Comparison of ENCODE assay signal across 29 cellular contexts in the genomic region with DNA sequence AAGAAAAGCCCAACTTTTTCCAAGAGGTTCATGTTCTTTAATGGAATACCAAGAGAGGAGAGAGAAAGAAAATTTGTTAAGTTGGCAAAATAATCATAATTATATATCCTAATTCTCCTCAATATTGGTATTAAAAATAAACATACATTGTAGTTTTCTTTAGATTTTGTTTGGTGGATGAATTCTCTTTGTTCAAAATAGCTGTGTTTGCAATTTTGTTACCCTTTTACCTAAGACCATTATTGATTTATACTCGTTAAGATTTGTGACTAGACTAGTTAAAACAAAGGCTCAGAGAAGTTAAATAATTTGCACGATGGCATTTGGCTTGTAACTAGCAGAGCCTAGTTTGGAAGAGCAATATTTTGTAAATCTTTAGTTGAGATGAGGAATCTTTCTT. TPM values are rescaled to one million over a fixed set of nuclear protein-coding genes. Genes with fewer than 3 reads are reported as not detected.
DNase-seq lines count a peak whose midpoint lies in the region; ATAC-seq, FAIRE-seq and TF ChIP-seq lines count a peak whose summit lies in the region.
"Had no signal": no experiment of that assay in that cellular context is flagged by ENCODE, and none has a peak within 500 bp of the region (broad histone marks: within the 10 kb centered on the region; RNA-seq: fewer than 3 reads in every experiment).

No MANE protein-coding gene starts in this region.

- no peak overlapping the region for H3K14ac ChIP-seq in IMR-90 (replicated peaks; ENCODE audit: low read depth, low read length)

- FAIRE-seq in HepG2 (lab: Jason Lieb, UNC), result no peak
- FAIRE-seq: GM12891, GM18507 had no signal

- H4K20me1 ChIP-seq in HepG2 (ENCODE audit: insufficient read depth, low read length) (no peaks in the 10 kb centered on the region), IMR-90 (ENCODE audit: insufficient read depth, low read length) (no peaks in the 10 kb centered on the region)
- H4K20me1 ChIP-seq: BLaER1 had no signal

- WGBS in HepG2 (ENCODE audit: low lambda C conversion rate), result 68% methylated on average over 2 of the region's 2 CpGs
- 28% methylated on average over 2 of the region's 2 CpGs for whole genome bisulfite sequencing in right lobe of liver (ENCODE audit: insufficient coverage, low coverage, low lambda C conversion rate, missing lambda C conversion rate)
- WGBS in IMR-90 (ENCODE audit: extremely low coverage in 2 of 2, insufficient read length in 1 of 2), 2 experiments, result no CpG with 5 or more reads among the region's 2 CpGs

- TF ChIP-seq EP300 in HepG2 (IDR thresholded peaks at IDR 0.05; ENCODE audit: low read depth in 2 of 2, low read length in 2 of 2), result no peak
- TF ChIP-seq EP300 in HepG2 (CRISPR knock-in tag; IDR thresholded peaks at IDR 0.05; ENCODE audit: borderline replicate concordance), result no peak

- no peak overlapping the region for H2BK5ac ChIP-seq in IMR-90 (ENCODE audit: low read depth, low read length, poor library complexity, severe bottlenecking)

- intact Hi-C loops in HepG2 (cut with micrococcal nuclease; ENCODE audit: unreplicated experiment), result no loop called here
- intact Hi-C loops in right lobe of liver (cut with DNase I), result no loop called here
- intact Hi-C loops in IMR-90 (cut with micrococcal nuclease), result no loop called here

- H2BK20ac ChIP-seq in IMR-90 (ENCODE audit: low read depth, low read length), result no peak overlapping the region

- ATAC-seq in HepG2, result no peak
- no peak for ATAC-seq in right lobe of liver
- no peak for ATAC-seq in IMR-90 (ENCODE audit: low read depth)
- no peak for ATAC-seq in HG03439 (IDR thresholded peaks at IDR 0.05; ENCODE audit: unreplicated experiment)

- H2AK9ac ChIP-seq in IMR-90 (replicated peaks; ENCODE audit: low read depth, low read length, poor library complexity), result no peak overlapping the region

- no peak for TF ChIP-seq RAD21 in HepG2 (CRISPR knock-in tag; IDR thresholded peaks at IDR 0.05)
- TF ChIP-seq RAD21 in IMR-90 (IDR thresholded peaks at IDR 0.05; ENCODE audit: low read length), result no peak

- no peak overlapping the region for H3K18ac ChIP-seq in IMR-90 (ENCODE audit: low read depth, low read length)

- H3K9ac ChIP-seq in HepG2 (ENCODE audit: insufficient read depth, low read depth, low read length) (no peak overlapping the region), IMR-90 (ENCODE audit: low read depth, low read length) (no peak overlapping the region)
- H3K9ac ChIP-seq: BLaER1 had no signal

- H3K4ac ChIP-seq in IMR-90 (ENCODE audit: low read depth, low read length), result no peak overlapping the region

- H3K27ac ChIP-seq in HepG2 (ENCODE audit: extremely low read length, insufficient read depth, low read length) (no peak overlapping the region), right lobe of liver (no peak overlapping the region), IMR-90 (ENCODE audit: insufficient read depth, low read length) (no peak overlapping the region)
- H3K27ac ChIP-seq: 22Rv1, BLaER1 had no signal

- H4K5ac ChIP-seq in IMR-90 (ENCODE audit: low read depth, low read length), result no peak overlapping the region

- H3K9me3 ChIP-seq in HepG2 (ENCODE audit: low read length), result no peaks in the 10 kb centered on the region
- H3K9me3 ChIP-seq in right lobe of liver, result no peaks in the 10 kb centered on the region
- H3K9me3 ChIP-seq in IMR-90 (ENCODE audit: control insufficient read depth, insufficient read depth, low read length), result no peaks in the 10 kb centered on the region
- H3K9me3 ChIP-seq: BE2C, BLaER1 had no signal

- no peaks in the 10 kb centered on the region for H3K27me3 ChIP-seq in HepG2 (ENCODE audit: control insufficient read depth in 1 of 2, insufficient read depth in 2 of 2, low read length in 2 of 2)
- no peaks in the 10 kb centered on the region for H3K27me3 ChIP-seq in right lobe of liver
- H3K27me3 ChIP-seq in IMR-90 (ENCODE audit: control insufficient read depth, insufficient read depth, low read length), result no peaks in the 10 kb centered on the region
- H3K27me3 ChIP-seq: BE2C, BLaER1 had no signal

- H3K79me1 ChIP-seq in IMR-90 (ENCODE audit: low read depth in 1 of 2, low read length in 2 of 2), result no peaks in the 10 kb centered on the region

- no TSS peak for BruUV-seq in HepG2 (replicated peaks; lab: Mats Ljungman, UMichigan)
- no TSS peak for BruUV-seq in IMR-90 (replicated peaks; lab: Mats Ljungman, UMichigan)

- no peaks in the 10 kb centered on the region for H3K79me2 ChIP-seq in HepG2 (ENCODE audit: insufficient read depth, low read length)

- CTCF ChIA-PET in HepG2 (lab: Yijun Ruan, JAX; ENCODE audit: low intra/inter-chr PET ratio, low total read pairs) (no interaction called here), IMR-90 (lab: Yijun Ruan, JAX) (interaction anchor here (0.6 to 0.7 kb wide), 2 partner anchors 14 to 569 kb away, joined by 3 to 5 read pairs; no protein-coding TSS in a partner anchor)

- no peak overlapping the region for H4K91ac ChIP-seq in IMR-90 (ENCODE audit: insufficient read depth, low read depth, low read length)

- H2AFZ ChIP-seq in HepG2 (ENCODE audit: low read length) (no peak overlapping the region), IMR-90 (replicated peaks; ENCODE audit: low read length, poor library complexity) (no peak overlapping the region)

- H3K4me1 ChIP-seq in HepG2 (ENCODE audit: insufficient read depth, low read length), result no peaks in the 10 kb centered on the region
- H3K4me1 ChIP-seq in right lobe of liver, result no peaks in the 10 kb centered on the region
- no peaks in the 10 kb centered on the region for H3K4me1 ChIP-seq in IMR-90 (ENCODE audit: control insufficient read depth, insufficient read depth, low read length)
- H3K4me1 ChIP-seq: BE2C, BLaER1 had no signal

- no peak overlapping the region for H2AK5ac ChIP-seq in IMR-90 (ENCODE audit: low read depth, low read length)

- dilution Hi-C loops in IMR-90 (cut with HindIII; ENCODE audit: low sequenced_read_pairs, unreplicated experiment), result no loop called here

- no peak overlapping the region for H2BK15ac ChIP-seq in IMR-90 (ENCODE audit: low read depth, low read length)

- H2BK120ac ChIP-seq in IMR-90 (ENCODE audit: low read depth, low read length), result no peak overlapping the region

- no peak overlapping the region for H3K4me2 ChIP-seq in HepG2 (ENCODE audit: low read depth, low read length)
- no peak overlapping the region for H3K4me2 ChIP-seq in IMR-90 (ENCODE audit: low read depth, low read length)
- H3K4me2 ChIP-seq: BLaER1 had no signal

- no peak overlapping the region for H3K4me3 ChIP-seq in HepG2 (replicated peaks in 1 of 3; ENCODE audit: insufficient read depth in 1 of 3, low read depth in 2 of 3, low read length in 3 of 3)
- H3K4me3 ChIP-seq in right lobe of liver, result no peak overlapping the region
- H3K4me3 ChIP-seq in IMR-90 (ENCODE audit: insufficient read depth, low read depth, low read length), result no peak overlapping the region
- H3K4me3 ChIP-seq: BLaER1 had no signal

- no peak overlapping the region for H3K56ac ChIP-seq in IMR-90 (ENCODE audit: extremely low read depth, insufficient read depth, low read length)

- TF ChIP-seq POLR2A in HepG2 (IDR thresholded peaks at IDR 0.05; ENCODE audit: insufficient read depth in 1 of 2, low read depth in 2 of 2, low read length in 2 of 2), result no peak
- no peak for TF ChIP-seq POLR2A in right lobe of liver (IDR thresholded peaks at IDR 0.05)
- TF ChIP-seq POLR2A in IMR-90 (IDR thresholded peaks at IDR 0.05; ENCODE audit: low read depth, low read length), result no peak

- H3K36me3 ChIP-seq in HepG2 (replicated peaks in 1 of 2; ENCODE audit: control insufficient read depth in 1 of 2, insufficient read depth in 2 of 2, low read length in 2 of 2) (no peaks in the 10 kb centered on the region), right lobe of liver (peaks cover 0 to 5% (median 0%) of the 10 kb centered on the region in 4 donors), IMR-90 (ENCODE audit: control insufficient read depth, insufficient read depth, low read length) (0 out of 2 replicates have a peak, but pooled peaks cover 1% of the 10 kb centered on the region)
- H3K36me3 ChIP-seq: BE2C, BLaER1 had no signal

- no peak overlapping the region for H3K23ac ChIP-seq in IMR-90 (ENCODE audit: low read depth, low read length)

- POLR2A ChIA-PET in HepG2 (lab: Yijun Ruan, JAX), result no interaction called here
- POLR2A ChIA-PET in IMR-90 (lab: Charles Lee; ENCODE audit: unreplicated experiment), result no interaction called here

- in situ Hi-C loops in HepG2 (cut with HindIII; ENCODE audit: extremely low pct_ligation_motif_present, low pct_unique_long_range_greater_than_20kb), result no loop called here
- in situ Hi-C loops in IMR-90 (cut with MboI; ENCODE audit: low sequenced_read_pairs), result loop anchor here (25.0 kb wide), 1 partner anchor 259 kb away; no protein-coding TSS in a partner anchor

- TF ChIP-seq CTCF in HepG2 (CRISPR knock-in tag; IDR thresholded peaks at IDR 0.05) (no peak), right lobe of liver (IDR thresholded peaks at IDR 0.05) (no peak), IMR-90 (conservative IDR thresholded peaks at IDR 0.05; ENCODE audit: low read depth, low read length) (no peak)

- H4K8ac ChIP-seq in IMR-90 (ENCODE audit: low read depth in 2 of 2, low read length in 2 of 2), result no peak overlapping the region

- H3K9me1 ChIP-seq in IMR-90 (ENCODE audit: insufficient read depth, low read length), result no peaks in the 10 kb centered on the region

- no peak for DNase-seq in HepG2 (ENCODE audit: low spot score)
- no peak for DNase-seq in right lobe of liver
- no peak for DNase-seq in IMR-90
- DNase-seq in SHP77 treated with DMSO at 0.1 percent for 48 hours (lab: John Stamatoyannopoulos, UW), result no peak
- DNase-seq: ACHN; BE2C; C1 segment of cervical spinal cord; CD4-positive, alpha-beta memory T cell; CD4-positive, CD25-positive, alpha-beta regulatory T cell; CD8-positive, alpha-beta memory T cell; COR-L47; DMS 273 treated with DMSO at 0.1 percent for 48 hours; DMS153; DMS53; DMS79; DND-41; EL; GF-D8 had no signal

RNA-seq across cellular contexts. Expression of gene LRRC19, which starts 9.7 kb away (rescaled TPM):
- total RNA-seq in HepG2 (2016; rRNA removed; fragmentation: Illumina TruSeq; extraction: Trizol) (not detected in 2 replicates), right lobe of liver (1 to 10 TPM in 3 of 6 experiments, under 1 TPM in 3; 0.46 to 2.6 (median 0.91) TPM), IMR-90 (2012; rRNA removed) (not detected in 2 replicates)
- not detected in 2 replicates for total RNA-seq in HepG2 (2016; cell fraction: cytosol; rRNA removed; fragmentation: Illumina TruSeq; extraction: Trizol; ENCODE audit: low read depth)
- not detected in 2 replicates for total RNA-seq in HepG2 (2016; cell fraction: insoluble cytoplasmic fraction; rRNA removed; fragmentation: Illumina TruSeq; extraction: Trizol)
- not detected in 2 replicates for total RNA-seq in HepG2 (2016; cell fraction: membrane; rRNA removed; fragmentation: Illumina TruSeq; extraction: Trizol)
- total RNA-seq in HepG2 (2016; cell fraction: nucleus; rRNA removed; fragmentation: Illumina TruSeq; extraction: Trizol), result not detected in 2 replicates
- polyA plus RNA-seq in HepG2 (2011; rRNA removed) (not detected in 2 replicates), IMR-90 (2012; rRNA removed) (not detected in 2 replicates)
- not detected in 2 replicates for polyA plus RNA-seq in HepG2 (2011; cell fraction: cytosol; rRNA removed)
- polyA plus RNA-seq in HepG2 (2011; cell fraction: nucleus; rRNA removed), result not detected in 2 replicates
- polyA plus RNA-seq in HepG2 (2012), result not detected in 2 replicates
- not detected in 2 replicates for polyA plus RNA-seq in HepG2 (2016; cell fraction: cytosol; fragmentation: Illumina TruSeq; extraction: Trizol; ENCODE audit: low read depth)
- not detected in 2 replicates for polyA plus RNA-seq in HepG2 (2016; cell fraction: insoluble cytoplasmic fraction; fragmentation: Illumina TruSeq; extraction: Trizol; ENCODE audit: low read depth)
- polyA plus RNA-seq in HepG2 (2016; cell fraction: membrane; fragmentation: Illumina TruSeq; extraction: Trizol; ENCODE audit: low read depth), result not detected in 2 replicates
- not detected in 2 replicates for polyA plus RNA-seq in HepG2 (2016; cell fraction: nucleus; fragmentation: Illumina TruSeq; extraction: Trizol; ENCODE audit: insufficient read depth, low read depth)
- polyA minus RNA-seq in HepG2 (2011; rRNA and poly(A)+ RNA removed; ENCODE audit: low replicate concordance), result not detected in 2 replicates
- polyA minus RNA-seq in HepG2 (2011; cell fraction: cytosol; rRNA and poly(A)+ RNA removed), result not detected in 2 replicates
- not detected in 2 replicates for polyA minus RNA-seq in HepG2 (2011; cell fraction: nucleus; rRNA and poly(A)+ RNA removed)
- polyA plus RNA-seq in IMR-90 (2012; cell fraction: cytosol; rRNA removed), result not detected in 2 replicates
- polyA plus RNA-seq in IMR-90 (2012; cell fraction: nucleus; rRNA removed; ENCODE audit: low replicate concordance), result not detected in 2 replicates
- total RNA-seq: A172; A673; CD4-positive, alpha-beta memory T cell; CD4-positive, CD25-positive, alpha-beta regulatory T cell; CD8-positive, alpha-beta memory T cell; Daoy; G401 had no signal
- polyA plus RNA-seq: AG04450, CD14-positive monocyte had no signal

RNA-seq across cellular contexts. Expression of gene IFT74, which starts 39.6 kb away (rescaled TPM):
- total RNA-seq in HepG2 (2016; rRNA removed; fragmentation: Illumina TruSeq; extraction: Trizol) (12.3 and 18.5 TPM in 2 replicates), right lobe of liver (10 to 100 TPM in 1 of 6 experiments, 1 to 10 TPM in 5; 6.2 to 10.2 (median 6.7) TPM), IMR-90 (2012; rRNA removed) (11.9 and 12.2 TPM in 2 replicates)
- 3.9 and 4.4 TPM in 2 replicates for total RNA-seq in HepG2 (2016; cell fraction: cytosol; rRNA removed; fragmentation: Illumina TruSeq; extraction: Trizol; ENCODE audit: low read depth)
- 12.4 and 17.3 TPM in 2 replicates for total RNA-seq in HepG2 (2016; cell fraction: insoluble cytoplasmic fraction; rRNA removed; fragmentation: Illumina TruSeq; extraction: Trizol)
- total RNA-seq in HepG2 (2016; cell fraction: membrane; rRNA removed; fragmentation: Illumina TruSeq; extraction: Trizol), result 3.6 and 3.8 TPM in 2 replicates
- total RNA-seq in HepG2 (2016; cell fraction: nucleus; rRNA removed; fragmentation: Illumina TruSeq; extraction: Trizol), result 14.3 and 17.7 TPM in 2 replicates
- polyA plus RNA-seq in HepG2 (2011; rRNA removed) (2.8 and 4.2 TPM in 2 replicates), IMR-90 (2012; rRNA removed) (4.5 and 4.6 TPM in 2 replicates)
- 1.8 and 2.6 TPM in 2 replicates for polyA plus RNA-seq in HepG2 (2011; cell fraction: cytosol; rRNA removed)
- 1.3 and 1.8 TPM in 2 replicates for polyA plus RNA-seq in HepG2 (2011; cell fraction: nucleus; rRNA removed)
- 4.0 and 6.7 TPM in 2 replicates for polyA plus RNA-seq in HepG2 (2012)
- polyA plus RNA-seq in HepG2 (2016; cell fraction: cytosol; fragmentation: Illumina TruSeq; extraction: Trizol; ENCODE audit: low read depth), result 0.68 and 1.1 TPM in 2 replicates
- 15.8 and 16.8 TPM in 2 replicates for polyA plus RNA-seq in HepG2 (2016; cell fraction: insoluble cytoplasmic fraction; fragmentation: Illumina TruSeq; extraction: Trizol; ENCODE audit: low read depth)
- polyA plus RNA-seq in HepG2 (2016; cell fraction: membrane; fragmentation: Illumina TruSeq; extraction: Trizol; ENCODE audit: low read depth), result 1.4 and 1.6 TPM in 2 replicates
- 9.1 TPM in 2 replicates for polyA plus RNA-seq in HepG2 (2016; cell fraction: nucleus; fragmentation: Illumina TruSeq; extraction: Trizol; ENCODE audit: insufficient read depth, low read depth)
- polyA minus RNA-seq in HepG2 (2011; rRNA and poly(A)+ RNA removed; ENCODE audit: low replicate concordance), result 3.6 and 5.7 TPM in 2 replicates
- polyA minus RNA-seq in HepG2 (2011; cell fraction: cytosol; rRNA and poly(A)+ RNA removed), result 2.6 and 4.9 TPM in 2 replicates
- polyA minus RNA-seq in HepG2 (2011; cell fraction: nucleus; rRNA and poly(A)+ RNA removed), result 21.4 and 22.8 TPM in 2 replicates
- 0.27 and 4.2 TPM in 2 replicates for polyA plus RNA-seq in IMR-90 (2012; cell fraction: cytosol; rRNA removed)
- 1.7 and 5.8 TPM in 2 replicates for polyA plus RNA-seq in IMR-90 (2012; cell fraction: nucleus; rRNA removed; ENCODE audit: low replicate concordance)

RNA-seq across cellular contexts. Expression of gene PLAA, which starts 48.8 kb away (rescaled TPM):
- total RNA-seq in HepG2 (2016; rRNA removed; fragmentation: Illumina TruSeq; extraction: Trizol), result 22.9 and 25.2 TPM in 2 replicates
- 7.1 and 7.5 TPM in 2 replicates for total RNA-seq in HepG2 (2016; cell fraction: cytosol; rRNA removed; fragmentation: Illumina TruSeq; extraction: Trizol; ENCODE audit: low read depth)
- 22.9 and 28.5 TPM in 2 replicates for total RNA-seq in HepG2 (2016; cell fraction: insoluble cytoplasmic fraction; rRNA removed; fragmentation: Illumina TruSeq; extraction: Trizol)
- 10.3 and 15.0 TPM in 2 replicates for total RNA-seq in HepG2 (2016; cell fraction: membrane; rRNA removed; fragmentation: Illumina TruSeq; extraction: Trizol)
- 16.3 and 26.5 TPM in 2 replicates for total RNA-seq in HepG2 (2016; cell fraction: nucleus; rRNA removed; fragmentation: Illumina TruSeq; extraction: Trizol)
- polyA plus RNA-seq in HepG2 (2011; rRNA removed), result 5.4 and 5.8 TPM in 2 replicates
- 3.4 and 5.1 TPM in 2 replicates for polyA plus RNA-seq in HepG2 (2011; cell fraction: cytosol; rRNA removed)
- 5.6 and 6.9 TPM in 2 replicates for polyA plus RNA-seq in HepG2 (2011; cell fraction: nucleus; rRNA removed)
- 14.1 and 15.6 TPM in 2 replicates for polyA plus RNA-seq in HepG2 (2012)
- polyA plus RNA-seq in HepG2 (2016; cell fraction: cytosol; fragmentation: Illumina TruSeq; extraction: Trizol; ENCODE audit: low read depth), result 2.0 and 3.2 TPM in 2 replicates
- polyA plus RNA-seq in HepG2 (2016; cell fraction: insoluble cytoplasmic fraction; fragmentation: Illumina TruSeq; extraction: Trizol; ENCODE audit: low read depth), result 20.3 and 21.6 TPM in 2 replicates
- polyA plus RNA-seq in HepG2 (2016; cell fraction: membrane; fragmentation: Illumina TruSeq; extraction: Trizol; ENCODE audit: low read depth), result 3.5 and 5.1 TPM in 2 replicates
- polyA plus RNA-seq in HepG2 (2016; cell fraction: nucleus; fragmentation: Illumina TruSeq; extraction: Trizol; ENCODE audit: insufficient read depth, low read depth), result 12.2 and 14.5 TPM in 2 replicates
- polyA minus RNA-seq in HepG2 (2011; rRNA and poly(A)+ RNA removed; ENCODE audit: low replicate concordance), result 6.9 and 17.7 TPM in 2 replicates
- polyA minus RNA-seq in HepG2 (2011; cell fraction: cytosol; rRNA and poly(A)+ RNA removed), result 11.3 and 15.9 TPM in 2 replicates
- polyA minus RNA-seq in HepG2 (2011; cell fraction: nucleus; rRNA and poly(A)+ RNA removed), result 30.4 and 30.7 TPM in 2 replicates
- total RNA-seq in right lobe of liver, result 10 to 100 TPM; 10.7 to 26.1 (median 16.8) TPM
- 24.4 and 37.8 TPM in 2 replicates for total RNA-seq in IMR-90 (2012; rRNA removed)
- 18.1 and 18.2 TPM in 2 replicates for polyA plus RNA-seq in IMR-90 (2012; rRNA removed)
- 5.6 and 7.1 TPM in 2 replicates for polyA plus RNA-seq in IMR-90 (2012; cell fraction: cytosol; rRNA removed)
- 5.4 and 10.9 TPM in 2 replicates for polyA plus RNA-seq in IMR-90 (2012; cell fraction: nucleus; rRNA removed; ENCODE audit: low replicate concordance)
